1 cellular context compared by ENCODE assay signal in genomic region chr1:161218301-161219077, GRCh38.
TF ChIP-seq lines count a peak whose summit lies in the region.

No MANE protein-coding gene starts in this region.

TF ChIP-seq in HepG2, 621 proteins besides CTCF, POLR2A, EP300 and RAD21 (continued from another document and continues in another):
- TF ChIP-seq PRDM10 (CRISPR knock-in tag; IDR thresholded peaks at IDR 0.05; ENCODE audit: low read depth): peak; percentile 40; the same call in 1 of the 2 replicates
- TF ChIP-seq NCOA5 (CRISPR knock-in tag; IDR thresholded peaks at IDR 0.05): no peak
- 0 out of 2 replicates have a peak, but pooled peaks have one; percentile 41 for TF ChIP-seq CHD2 (IDR thresholded peaks at IDR 0.05; ENCODE audit: low read depth, low read length)
- TF ChIP-seq ZFX (CRISPR knock-in tag; IDR thresholded peaks at IDR 0.05; ENCODE audit: low read depth): peak; percentile 18; the same call in 1 of the 2 replicates
- TF ChIP-seq RXRB (CRISPR knock-in tag; IDR thresholded peaks at IDR 0.05; ENCODE audit: borderline replicate concordance): peak; percentile 87
- TF ChIP-seq AHDC1 (CRISPR knock-in tag; IDR thresholded peaks at IDR 0.05; ENCODE audit: borderline replicate concordance): 0 out of 2 replicates have a peak, but pooled peaks have one; percentile 10
- no peak for TF ChIP-seq ZSCAN22 (CRISPR knock-in tag; IDR thresholded peaks at IDR 0.05)
- peak; percentile 49; the same call in 1 of the 2 replicates for TF ChIP-seq GMEB1 (CRISPR knock-in tag; IDR thresholded peaks at IDR 0.05; ENCODE audit: borderline replicate concordance)
- peak; percentile 84 for TF ChIP-seq CREM (IDR thresholded peaks at IDR 0.05)
- TF ChIP-seq CREM (CRISPR knock-in tag; IDR thresholded peaks at IDR 0.05): no peak
- TF ChIP-seq RFXANK (CRISPR knock-in tag; IDR thresholded peaks at IDR 0.05): no peak
- no peak for TF ChIP-seq ZNF775 (CRISPR knock-in tag; IDR thresholded peaks at IDR 0.05; ENCODE audit: borderline replicate concordance)
- TF ChIP-seq CREBL2 (CRISPR knock-in tag; IDR thresholded peaks at IDR 0.05; ENCODE audit: borderline replicate concordance): no peak
- no peak for TF ChIP-seq NFRKB (IDR thresholded peaks at IDR 0.05)
- no peak for TF ChIP-seq FOXM1 (CRISPR knock-in tag; IDR thresholded peaks at IDR 0.05)
- peak; percentile 52 for TF ChIP-seq CBX1 (IDR thresholded peaks at IDR 0.05; ENCODE audit: low read depth)
- no peak for TF ChIP-seq ATF7-NPFF (CRISPR knock-in tag; IDR thresholded peaks at IDR 0.05; ENCODE audit: low read depth)
- TF ChIP-seq ZNF724P (CRISPR knock-in tag; IDR thresholded peaks at IDR 0.05; ENCODE audit: borderline replicate concordance): peak; percentile 68; the same call in 1 of the 2 replicates
- peak; percentile 12; the same call in 1 of the 2 replicates for TF ChIP-seq ZNF589 (CRISPR knock-in tag; conservative IDR thresholded peaks at IDR 0.05)
- TF ChIP-seq ZNF263 (CRISPR knock-in tag; IDR thresholded peaks at IDR 0.05): no peak
- 0 out of 2 replicates have a peak, but pooled peaks have one; percentile 36 for TF ChIP-seq ZFP82 (CRISPR knock-in tag; IDR thresholded peaks at IDR 0.05; ENCODE audit: borderline replicate concordance)
- no peak for TF ChIP-seq PRDM15 (CRISPR knock-in tag; IDR thresholded peaks at IDR 0.05)
- TF ChIP-seq ZBTB25 (CRISPR knock-in tag; IDR thresholded peaks at IDR 0.05): no peak
- TF ChIP-seq FOXO1 (CRISPR knock-in tag; IDR thresholded peaks at IDR 0.05): peak; percentile 96
- peak; percentile 75 for TF ChIP-seq ZNF687 (CRISPR knock-in tag; IDR thresholded peaks at IDR 0.05)
- TF ChIP-seq TRAFD1 (CRISPR knock-in tag; IDR thresholded peaks at IDR 0.05; ENCODE audit: borderline replicate concordance): peak; percentile 36; the same call in 1 of the 2 replicates
- no peak for TF ChIP-seq FOXC1 (CRISPR knock-in tag; IDR thresholded peaks at IDR 0.05; ENCODE audit: borderline replicate concordance)
- peak; percentile 67; the same call in 1 of the 2 replicates for TF ChIP-seq ARNT2 (CRISPR knock-in tag; IDR thresholded peaks at IDR 0.05; ENCODE audit: low read depth)
- no peak for TF ChIP-seq ZNF569 (CRISPR knock-in tag; IDR thresholded peaks at IDR 0.05; ENCODE audit: borderline replicate concordance)
- TF ChIP-seq HDAC1 (CRISPR knock-in tag; IDR thresholded peaks at IDR 0.05): peak; percentile 77
- peak; percentile 99 for TF ChIP-seq SP5 (CRISPR knock-in tag; IDR thresholded peaks at IDR 0.05; ENCODE audit: borderline replicate concordance, low read depth)
